1 cellular context compared by ENCODE assay signal in the genomic region with DNA sequence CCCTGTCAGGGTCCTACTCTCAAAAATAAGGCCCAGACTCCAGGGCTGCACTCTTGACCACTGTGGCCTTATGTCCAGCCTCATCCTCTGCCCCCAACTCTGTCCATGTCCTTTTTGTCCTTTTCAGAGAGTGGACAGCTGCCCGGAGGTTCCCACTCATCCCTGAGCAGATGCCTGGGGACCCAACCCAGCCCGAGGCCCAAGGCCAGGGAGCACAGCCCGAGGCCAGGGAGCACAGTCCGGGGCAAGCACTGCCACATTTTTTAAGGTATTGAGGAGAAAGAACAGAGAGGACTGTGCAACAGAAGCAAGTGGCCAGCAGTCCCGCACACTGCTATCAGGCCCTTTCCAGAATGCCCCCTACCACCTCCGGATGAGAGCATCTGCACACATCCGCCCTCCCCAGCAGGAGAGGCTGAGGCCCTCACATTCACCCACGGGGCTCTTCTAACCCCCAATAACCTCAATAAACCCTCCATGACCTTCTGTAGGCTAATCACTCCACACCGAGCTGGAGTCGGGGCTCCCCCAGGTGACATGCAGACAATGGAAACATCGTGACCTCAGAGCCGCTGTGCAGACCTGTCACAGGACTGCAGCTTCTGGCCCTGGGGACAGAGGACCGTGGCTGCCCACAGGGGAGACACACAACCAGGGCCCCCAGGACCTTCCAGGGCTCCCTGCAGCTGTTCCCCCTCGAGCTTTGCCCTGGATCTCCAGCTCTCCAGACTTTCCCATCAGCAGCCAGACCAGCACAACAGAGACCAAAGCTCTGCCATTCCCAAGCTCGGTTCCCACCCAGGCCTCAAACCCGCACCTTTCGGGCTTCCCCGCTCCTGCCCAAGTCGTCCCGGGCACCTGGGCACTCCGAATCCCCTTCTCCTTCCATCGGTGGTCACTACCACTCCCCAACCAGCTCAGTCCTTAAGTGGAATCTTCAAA.
TF ChIP-seq lines count a peak whose summit lies in the region.

No MANE protein-coding gene starts in this region.

TF ChIP-seq in HepG2, 621 proteins besides CTCF, POLR2A, EP300 and RAD21:
- no peak for TF ChIP-seq CBX1 (IDR thresholded peaks at IDR 0.05; ENCODE audit: low read depth)
- peak; percentile 50 for TF ChIP-seq ZNF263 (CRISPR knock-in tag; IDR thresholded peaks at IDR 0.05)
- TF ChIP-seq, protein P1, sequence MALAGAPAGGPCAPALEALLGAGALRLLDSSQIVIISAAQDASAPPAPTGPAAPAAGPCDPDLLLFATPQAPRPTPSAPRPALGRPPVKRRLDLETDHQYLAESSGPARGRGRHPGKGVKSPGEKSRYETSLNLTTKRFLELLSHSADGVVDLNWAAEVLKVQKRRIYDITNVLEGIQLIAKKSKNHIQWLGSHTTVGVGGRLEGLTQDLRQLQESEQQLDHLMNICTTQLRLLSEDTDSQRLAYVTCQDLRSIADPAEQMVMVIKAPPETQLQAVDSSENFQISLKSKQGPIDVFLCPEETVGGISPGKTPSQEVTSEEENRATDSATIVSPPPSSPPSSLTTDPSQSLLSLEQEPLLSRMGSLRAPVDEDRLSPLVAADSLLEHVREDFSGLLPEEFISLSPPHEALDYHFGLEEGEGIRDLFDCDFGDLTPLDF (CRISPR knock-in tag; IDR thresholded peaks at IDR 0.05): no peak
- TF ChIP-seq, protein P2, sequence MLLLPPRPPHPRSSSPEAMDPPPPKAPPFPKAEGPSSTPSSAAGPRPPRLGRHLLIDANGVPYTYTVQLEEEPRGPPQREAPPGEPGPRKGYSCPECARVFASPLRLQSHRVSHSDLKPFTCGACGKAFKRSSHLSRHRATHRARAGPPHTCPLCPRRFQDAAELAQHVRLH (CRISPR knock-in tag; IDR thresholded peaks at IDR 0.05; ENCODE audit: borderline replicate concordance, low read depth): no peak
